Comparison of ENCODE assay signal across 9 cellular contexts in the genomic region with DNA sequence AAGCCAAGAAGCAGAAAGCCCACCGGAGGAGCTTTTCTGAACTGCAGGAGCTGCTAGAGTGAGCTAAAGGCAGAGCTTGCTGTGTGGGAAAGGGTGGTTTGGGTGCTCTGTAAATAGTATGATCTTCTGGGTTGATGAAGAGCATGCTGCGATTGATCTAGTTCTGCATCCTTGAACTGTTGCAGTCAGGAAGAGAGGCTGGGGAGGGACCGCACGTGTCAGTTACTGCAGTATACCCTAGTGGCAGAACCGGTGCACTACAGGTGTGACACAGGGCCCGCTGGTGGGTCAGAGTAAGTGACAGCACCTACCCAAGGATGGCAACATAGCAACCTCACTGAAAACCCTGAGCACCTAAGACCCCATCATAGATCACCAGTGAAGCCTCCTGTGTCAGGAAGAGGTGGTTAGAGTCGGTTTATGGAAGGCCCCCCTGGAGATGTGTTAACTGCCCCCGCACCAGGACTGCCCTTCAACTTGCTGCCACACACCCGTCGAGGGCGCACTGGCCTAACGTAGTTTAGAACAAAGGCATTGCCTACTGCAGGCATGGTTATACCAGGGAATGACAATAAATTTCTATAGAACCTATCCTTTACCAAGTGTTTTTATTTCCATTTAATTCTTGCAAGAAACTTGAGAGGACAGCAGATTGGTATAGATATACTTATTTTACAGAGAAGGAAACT.
DNase-seq lines count a peak whose midpoint lies in the region; ATAC-seq and TF ChIP-seq lines count a peak whose summit lies in the region.
"Had no signal": no experiment of that assay in that cellular context is flagged by ENCODE, and none has a peak within 500 bp of the region (broad histone marks: within the 10 kb centered on the region; RNA-seq: fewer than 3 reads in every experiment).

No MANE protein-coding gene starts in this region.

- CTCF ChIA-PET in activated naive CD4-positive, alpha-beta T cell treated with anti-CD3 and anti-CD28 coated beads for 36 hours (lab: Charles Lee), result interaction anchor here (0.7 to 3.7 kb wide), 14 partner anchors 8 to 283 kb away, joined by 3 to 52 read pairs (median 5); no protein-coding TSS in a partner anchor

- H3K4me1 Mint-ChIP-seq in activated naive CD4-positive, alpha-beta T cell treated with anti-CD3 and anti-CD28 coated beads for 36 hours (ENCODE audit: low read depth), result peaks cover 2% of the 10 kb centered on the region
- H3K4me1 Mint-ChIP-seq in mesothelial cell of epicardium (peaks cover 17% of the 10 kb centered on the region), type B pancreatic cell (ENCODE audit: unreplicated experiment) (peaks cover 15% of the 10 kb centered on the region)

- no peaks in the 10 kb centered on the region for H3K27me3 Mint-ChIP-seq in activated naive CD4-positive, alpha-beta T cell treated with anti-CD3 and anti-CD28 coated beads for 36 hours (ENCODE audit: low read depth)
- peaks cover 100% of the 10 kb centered on the region for H3K27me3 Mint-ChIP-seq in mesothelial cell of epicardium (ENCODE audit: low read depth)
- H3K27me3 Mint-ChIP-seq in type B pancreatic cell, result peaks cover 27% of the 10 kb centered on the region

- TF ChIP-seq CTCF in GM13976 (IDR thresholded peaks at IDR 0.05; ENCODE audit: borderline replicate concordance, control extremely low read depth, extremely low read depth, insufficient read depth, missing control alignments) (peak; percentile 45), mesothelial cell of epicardium (IDR thresholded peaks at IDR 0.05; ENCODE audit: unreplicated experiment) (peak; percentile 63), type B pancreatic cell (conservative IDR thresholded peaks at IDR 0.05) (peak; percentile 74)

- in situ Hi-C loops in GM13976 (cut with MboI; ENCODE audit: low sequenced_read_pairs, unreplicated experiment), result no loop called here
- in situ Hi-C loops in SK-MEL-5 (cut with HindIII; ENCODE audit: low pct_unique_long_range_greater_than_20kb, low sequenced_read_pairs), result no loop called here

- no peak overlapping the region for H3K27ac Mint-ChIP-seq in activated naive CD4-positive, alpha-beta T cell treated with anti-CD3 and anti-CD28 coated beads for 36 hours
- no peak overlapping the region for H3K27ac Mint-ChIP-seq in mesothelial cell of epicardium
- H3K27ac Mint-ChIP-seq in type B pancreatic cell, result peak overlapping the region; percentile 83
- H3K27ac Mint-ChIP-seq: activated naive CD4-positive, alpha-beta T cell treated with anti-CD3 and anti-CD28 coated beads, Interleukin-2, amount 50 U/mL, for 24 hours had no signal

- no peaks in the 10 kb centered on the region for H3K9me3 Mint-ChIP-seq in activated naive CD4-positive, alpha-beta T cell treated with anti-CD3 and anti-CD28 coated beads for 36 hours
- H3K9me3 Mint-ChIP-seq in mesothelial cell of epicardium (no peaks in the 10 kb centered on the region), type B pancreatic cell (peaks cover 6% of the 10 kb centered on the region)
- H3K9me3 Mint-ChIP-seq: activated naive CD4-positive, alpha-beta T cell treated with anti-CD3 and anti-CD28 coated beads, Interleukin-2, amount 50 U/mL, for 24 hours had no signal

- peak; percentile 41 for DNase-seq in GM13976 (ENCODE audit: low spot score)
- peak; percentile 35 for DNase-seq in SK-MEL-5 (ENCODE audit: low read depth, low spot score)
- DNase-seq in activated naive CD4-positive, alpha-beta T cell treated with anti-CD3 and anti-CD28 coated beads for 36 hours, result peak; percentile 76
- no peak for DNase-seq in mesothelial cell of epicardium (ENCODE audit: low spot score in 2 of 2, unreplicated experiment in 2 of 2)
- no peak for DNase-seq in type B pancreatic cell (ENCODE audit: extremely low spot score, unreplicated experiment)
- no peak for DNase-seq in putamen (ENCODE audit: low spot score)

- no peaks in the 10 kb centered on the region for H3K36me3 Mint-ChIP-seq in activated naive CD4-positive, alpha-beta T cell treated with anti-CD3 and anti-CD28 coated beads for 36 hours (ENCODE audit: low read depth)
- H3K36me3 Mint-ChIP-seq in mesothelial cell of epicardium (no peaks in the 10 kb centered on the region), type B pancreatic cell (no peaks in the 10 kb centered on the region)
- H3K36me3 Mint-ChIP-seq: activated naive CD4-positive, alpha-beta T cell treated with anti-CD3 and anti-CD28 coated beads, Interleukin-2, amount 50 U/mL, for 24 hours had no signal

- peak; percentile 87 for ATAC-seq in HG02870 (IDR thresholded peaks at IDR 0.05; ENCODE audit: unreplicated experiment)
- ATAC-seq in HG02763 (IDR thresholded peaks at IDR 0.05; ENCODE audit: unreplicated experiment), result no peak

- H3K4me3 Mint-ChIP-seq in activated naive CD4-positive, alpha-beta T cell treated with anti-CD3 and anti-CD28 coated beads for 36 hours, result no peak overlapping the region
- H3K4me3 Mint-ChIP-seq in mesothelial cell of epicardium (no peak overlapping the region), type B pancreatic cell (peak overlapping the region; percentile 61)
- H3K4me3 Mint-ChIP-seq: activated naive CD4-positive, alpha-beta T cell treated with anti-CD3 and anti-CD28 coated beads, Interleukin-2, amount 50 U/mL, for 24 hours had no signal

- intact Hi-C loops in activated naive CD4-positive, alpha-beta T cell treated with anti-CD3 and anti-CD28 coated beads for 36 hours (cut with micrococcal nuclease), result loop anchor here (1.0 kb wide), 1 partner anchor 183 kb away; no protein-coding TSS in a partner anchor

Comparison
In these comparisons a context has a peak if more than half of its experiments do, and no peak if none do; other contexts are left out.
1. DNase-seq: peak in GM13976 (single experiment), SK-MEL-5 (single experiment) and activated naive CD4-positive, alpha-beta T cell treated with anti-CD3 and anti-CD28 coated beads for 36 hours (single experiment); none in mesothelial cell of epicardium (0 of 2), type B pancreatic cell (single experiment) and putamen (single experiment).
2. Peak in every context shown above with its lines, with median percentiles within 50 percentile points of each other: CTCF ChIP-seq.